Comparison of ENCODE assay signal across 9 cellular contexts in genomic region chr3:186807231-186807630, GRCh38. TPM values are rescaled to one million over a fixed set of nuclear protein-coding genes. Genes with fewer than 3 reads are reported as not detected.
DNase-seq lines count a peak whose midpoint lies in the region; ATAC-seq and TF ChIP-seq lines count a peak whose summit lies in the region.
"Had no signal": no experiment of that assay in that cellular context is flagged by ENCODE, and none has a peak within 500 bp of the region (broad histone marks: within the 10 kb centered on the region; RNA-seq: fewer than 3 reads in every experiment).

No MANE protein-coding gene starts in this region.

- no peak overlapping the region for H3K27ac ChIP-seq in suprapubic skin

- no peak for TF ChIP-seq EP300 in suprapubic skin (IDR thresholded peaks at IDR 0.05)

- H3K4me3 Mint-ChIP-seq in activated naive CD4-positive, alpha-beta T cell treated with anti-CD3 and anti-CD28 coated beads, Interleukin-2, amount 50 U/mL, for 24 hours: peak overlapping the region; percentile 92

- H3K4me1 Mint-ChIP-seq in activated naive CD4-positive, alpha-beta T cell treated with anti-CD3 and anti-CD28 coated beads, Interleukin-2, amount 50 U/mL, for 24 hours: peaks cover 11% of the 10 kb centered on the region

- H3K27me3 Mint-ChIP-seq in activated naive CD4-positive, alpha-beta T cell treated with anti-CD3 and anti-CD28 coated beads, Interleukin-2, amount 50 U/mL, for 24 hours: no peaks in the 10 kb centered on the region

- 43% methylated on average over 5 of the region's 5 CpGs for WGBS in suprapubic skin

- H3K9me3 Mint-ChIP-seq in activated naive CD4-positive, alpha-beta T cell treated with anti-CD3 and anti-CD28 coated beads, Interleukin-2, amount 50 U/mL, for 24 hours: no peaks in the 10 kb centered on the region

- H3K4me3 ChIP-seq in WI38 (ENCODE audit: low read depth, low read length) (peak overlapping the region; percentile 88; the same call in 1 of the 2 replicates), iPS-18c (ENCODE audit: insufficient read depth, low read depth, low read length) (peak overlapping the region; percentile 96), suprapubic skin (peak overlapping the region; percentile 71)

- H3K27me3 ChIP-seq in suprapubic skin: no peaks in the 10 kb centered on the region

- no peak for ATAC-seq in HG02571 (IDR thresholded peaks at IDR 0.05; ENCODE audit: unreplicated experiment)
- no peak for ATAC-seq in GM21528 (IDR thresholded peaks at IDR 0.05; ENCODE audit: low FRiP score, unreplicated experiment)

- peak overlapping the region; percentile 92 for H3K27ac Mint-ChIP-seq in activated naive CD4-positive, alpha-beta T cell treated with anti-CD3 and anti-CD28 coated beads, Interleukin-2, amount 50 U/mL, for 24 hours

- H3K9me3 ChIP-seq in iPS-18c (ENCODE audit: control insufficient read depth, insufficient read depth, low read length) (no peaks in the 10 kb centered on the region), suprapubic skin (no peaks in the 10 kb centered on the region)

- TF ChIP-seq POLR2A in suprapubic skin (IDR thresholded peaks at IDR 0.05): no peak

- no peak for DNase-seq in activated naive CD4-positive, alpha-beta T cell treated with Interleukin-2 at 50 U/mL for 16 hours
- no peak for DNase-seq in suprapubic skin (ENCODE audit: low spot score in 2 of 2)
- DNase-seq in NCI-H2171 treated with DMSO at 0.1 percent for 48 hours (lab: John Stamatoyannopoulos, UW): no peak

- H3K36me3 ChIP-seq in suprapubic skin: peaks cover 13% of the 10 kb centered on the region

- H3K36me3 Mint-ChIP-seq in activated naive CD4-positive, alpha-beta T cell treated with anti-CD3 and anti-CD28 coated beads, Interleukin-2, amount 50 U/mL, for 24 hours: peaks cover 2% of the 10 kb centered on the region

- TF ChIP-seq CTCF in WI38 (IDR thresholded peaks at IDR 0.05; ENCODE audit: low read depth, low read length) (no peak), suprapubic skin (IDR thresholded peaks at IDR 0.05) (no peak)

- H3K4me1 ChIP-seq in suprapubic skin: peaks cover 19% of the 10 kb centered on the region

RNA-seq across cellular contexts. Expression of gene RFC4, which starts 0.9 kb away (rescaled TPM):
- 10 to 100 TPM in 3 of 4 donors, 1 to 10 TPM in 1; 9.6 to 22.3 (median 15.8) TPM for total RNA-seq in suprapubic skin

RNA-seq across cellular contexts. Expression of gene EIF4A2, which starts 23.9 kb away (rescaled TPM):
- 100 to 1,000 TPM; 209 to 410 (median 291) TPM for total RNA-seq in suprapubic skin

RNA-seq across cellular contexts. Expression of gene ADIPOQ, which starts 35.3 kb away (rescaled TPM):
- 10 to 100 TPM; 10.7 to 21.6 (median 19.7) TPM for total RNA-seq in suprapubic skin
- total RNA-seq: M059J had no signal
